18 cellular contexts compared by ENCODE assay signal in genomic region chr6:126027601-126028000, GRCh38.
"Had no signal": no experiment of that assay in that cellular context is flagged by ENCODE, and none has a peak within 500 bp of the region (broad histone marks: within the 10 kb centered on the region; RNA-seq: fewer than 3 reads in every experiment).

No MANE protein-coding gene starts in this region.

- H3K4me2 ChIP-seq: neural progenitor cell had no signal

- H3K4me3 ChIP-seq: ascending aorta, cardiac muscle cell, gastrocnemius medialis, heart right ventricle, neural progenitor cell, ovary, sigmoid colon, testis had no signal

- H2AFZ ChIP-seq: neural progenitor cell had no signal

- H3K36me3 ChIP-seq: ovary had no signal

- H3K27ac ChIP-seq: ascending aorta, cardiac muscle cell, gastrocnemius medialis, heart right ventricle, neural progenitor cell, ovary, sigmoid colon, testis had no signal

- ATAC-seq: activated CD4-positive, CD25-positive, alpha-beta regulatory T cell treated with anti-CD3 and anti-CD28 coated beads, Interleukin-2, amount 50 U/mL, for 24 hours; gastrocnemius medialis; heart right ventricle; left lobe of liver; stimulated activated naive CD8-positive, alpha-beta T cell treated with anti-CD3 and anti-CD28 coated beads, Interleukin-15, amount 100 ng/mL, for 72 hours had no signal

- H3K27me3 ChIP-seq: ascending aorta, cardiac muscle cell, gastrocnemius medialis, heart right ventricle, neural progenitor cell, ovary, sigmoid colon, testis had no signal

- H3K4me1 ChIP-seq: ascending aorta, gastrocnemius medialis, neural progenitor cell, testis had no signal

- H3K9ac ChIP-seq: neural progenitor cell had no signal

- FAIRE-seq: urothelium cell line had no signal

- H3K9me3 ChIP-seq: ascending aorta, gastrocnemius medialis, heart right ventricle, ovary, sigmoid colon, testis had no signal

- DNase-seq: activated CD4-positive, alpha-beta T cell treated with anti-CD3 and anti-CD28 coated beads, Interleukin-2, amount 50 U/mL, for 1 hour; activated naive CD4-positive, alpha-beta T cell; gastrocnemius medialis; heart right ventricle; islet precursor cell; naive B cell; ovary; sigmoid colon; stimulated activated CD4-positive, alpha-beta T cell treated with anti-CD3 and anti-CD28 coated beads, Interleukin-1b, Interleukin-23, amount 100 ng/mL, for 48 hours; stimulated activated naive CD8-positive, alpha-beta T cell treated with anti-CD3 and anti-CD28 coated beads, Interleukin-15, amount 100 ng/mL, for 72 hours; SW 1271; testis had no signal
